In genomic region chr3:38131621-38132369, GRCh38 we compare ENCODE assay signal across 7 cellular contexts. TPM values are rescaled to one million over a fixed set of nuclear protein-coding genes. Genes with fewer than 3 reads are reported as not detected.
DNase-seq lines count a peak whose midpoint lies in the region; ATAC-seq and TF ChIP-seq lines count a peak whose summit lies in the region.

No MANE protein-coding gene starts in this region.

- H3K4me1 Mint-ChIP-seq in activated naive CD8-positive, alpha-beta T cell treated with anti-CD3 and anti-CD28 coated beads, Interleukin-2, amount 10 ng/mL, durations not matched to agents 7 days and 5 days, result peaks cover 34% of the 10 kb centered on the region
- H3K4me1 Mint-ChIP-seq in mesothelial cell of epicardium (peaks cover 33% of the 10 kb centered on the region), natural killer cell (peaks cover 32 to 39% of the 10 kb centered on the region in 2 donors)

- POLR2A ChIA-PET in activated naive CD8-positive, alpha-beta T cell treated with anti-CD3 and anti-CD28 coated beads, Interleukin-2, amount 10 ng/mL, durations not matched to agents 7 days and 5 days (lab: Charles Lee), result interaction anchor here (1.1 kb wide), 1 partner anchor 33 kb away, joined by 4 read pairs; the partner anchor contains the start of gene OXSR1

- peak; percentile 38; the same call in 1 of the 2 replicates for TF ChIP-seq CTCF in LNCAP (IDR thresholded peaks at IDR 0.05)
- no peak for TF ChIP-seq CTCF in mesothelial cell of epicardium (IDR thresholded peaks at IDR 0.05; ENCODE audit: unreplicated experiment)
- no peak for TF ChIP-seq CTCF in natural killer cell (IDR thresholded peaks at IDR 0.05)

- no peak overlapping the region for H3K27ac Mint-ChIP-seq in activated naive CD8-positive, alpha-beta T cell treated with anti-CD3 and anti-CD28 coated beads, Interleukin-2, amount 10 ng/mL, durations not matched to agents 7 days and 5 days
- H3K27ac Mint-ChIP-seq in mesothelial cell of epicardium (peak overlapping the region; percentile 8), natural killer cell (peak overlapping the region in 1 of 2 donors; percentile 27)

- H3K9me3 Mint-ChIP-seq in activated naive CD8-positive, alpha-beta T cell treated with anti-CD3 and anti-CD28 coated beads, Interleukin-2, amount 10 ng/mL, durations not matched to agents 7 days and 5 days, result no peaks in the 10 kb centered on the region
- H3K9me3 Mint-ChIP-seq in mesothelial cell of epicardium (no peaks in the 10 kb centered on the region), natural killer cell (no peaks in the 10 kb centered on the region)

- H3K27me3 Mint-ChIP-seq in activated naive CD8-positive, alpha-beta T cell treated with anti-CD3 and anti-CD28 coated beads, Interleukin-2, amount 10 ng/mL, durations not matched to agents 7 days and 5 days, result no peaks in the 10 kb centered on the region
- H3K27me3 Mint-ChIP-seq in mesothelial cell of epicardium (ENCODE audit: low read depth), result no peaks in the 10 kb centered on the region
- no peaks in the 10 kb centered on the region for H3K27me3 Mint-ChIP-seq in natural killer cell (ENCODE audit: low read depth in 2 of 2)

- DNase-seq in EL, result peak; percentile 39
- DNase-seq in activated naive CD8-positive, alpha-beta T cell treated with anti-CD3 and anti-CD28 coated beads, Interleukin-2, amount 10 ng/mL, durations not matched to agents 7 days and 5 days, result peak; percentile 16
- DNase-seq in mesothelial cell of epicardium (ENCODE audit: low spot score in 2 of 2, unreplicated experiment in 2 of 2), result no peak
- DNase-seq in natural killer cell, result no peak
- no peak for DNase-seq in NCI-H2029 (lab: John Stamatoyannopoulos, UW)

- H3K4me3 Mint-ChIP-seq in activated naive CD8-positive, alpha-beta T cell treated with anti-CD3 and anti-CD28 coated beads, Interleukin-2, amount 10 ng/mL, durations not matched to agents 7 days and 5 days, result no peak overlapping the region
- H3K4me3 Mint-ChIP-seq in mesothelial cell of epicardium (no peak overlapping the region), natural killer cell (no peak overlapping the region)

- H3K36me3 Mint-ChIP-seq in activated naive CD8-positive, alpha-beta T cell treated with anti-CD3 and anti-CD28 coated beads, Interleukin-2, amount 10 ng/mL, durations not matched to agents 7 days and 5 days, result peaks cover 30% of the 10 kb centered on the region
- peaks cover 14% of the 10 kb centered on the region for H3K36me3 Mint-ChIP-seq in mesothelial cell of epicardium
- no peaks in the 10 kb centered on the region for H3K36me3 Mint-ChIP-seq in natural killer cell

- intact Hi-C loops in natural killer cell (cut with micrococcal nuclease), result no loop called here

- ATAC-seq in activated naive CD8-positive, alpha-beta T cell treated with anti-CD3 and anti-CD28 coated beads, Interleukin-2, amount 10 ng/mL, durations not matched to agents 7 days and 5 days (ENCODE audit: low read depth), result no peak
- ATAC-seq in HG03378 (IDR thresholded peaks at IDR 0.05; ENCODE audit: unreplicated experiment) (no peak), natural killer cell (no peak)

RNA-seq across cellular contexts. Expression of gene ACAA1, which starts 5.1 kb away (rescaled TPM):
- total RNA-seq in activated naive CD8-positive, alpha-beta T cell treated with anti-CD3 and anti-CD28 coated beads, Interleukin-2, amount 10 ng/mL, durations not matched to agents 7 days and 5 days, result 10 to 100 TPM; 89.0 to 93.5 TPM
- total RNA-seq in mesothelial cell of epicardium (52.7 to 57.7 TPM (median 53.2 TPM) in 3 replicates), natural killer cell (100 to 1,000 TPM in 1 of 3 donors, 10 to 100 TPM in 2; 79.4 to 101 (median 93.9) TPM)

RNA-seq across cellular contexts. Expression of gene MYD88, which starts 6.7 kb away (rescaled TPM):
- 10 to 100 TPM; 68.5 to 70.6 TPM for total RNA-seq in activated naive CD8-positive, alpha-beta T cell treated with anti-CD3 and anti-CD28 coated beads, Interleukin-2, amount 10 ng/mL, durations not matched to agents 7 days and 5 days
- total RNA-seq in mesothelial cell of epicardium (27.3 to 33.1 TPM (median 28.1 TPM) in 3 replicates), natural killer cell (10 to 100 TPM; 60.5 to 71.0 (median 67.7) TPM)

RNA-seq across cellular contexts. Expression of gene OXSR1, which starts 33.5 kb away (rescaled TPM):
- total RNA-seq in activated naive CD8-positive, alpha-beta T cell treated with anti-CD3 and anti-CD28 coated beads, Interleukin-2, amount 10 ng/mL, durations not matched to agents 7 days and 5 days, result 10 to 100 TPM; 54.0 to 55.0 TPM
- 42.3 to 43.2 TPM (median 42.6 TPM) in 3 replicates for total RNA-seq in mesothelial cell of epicardium
- 10 to 100 TPM; 37.2 to 46.1 (median 44.0) TPM for total RNA-seq in natural killer cell

Comparison
In these comparisons a context has a peak if more than half of its experiments do, and no peak if none do; other contexts are left out.
1. DNase-seq: peak in EL (single experiment) and activated naive CD8-positive, alpha-beta T cell treated with anti-CD3 and anti-CD28 coated beads, Interleukin-2, amount 10 ng/mL, durations not matched to agents 7 days and 5 days (single experiment); none in mesothelial cell of epicardium (0 of 2), natural killer cell (single experiment) and NCI-H2029 (single experiment).